ENCODE assay signal across 19 cellular contexts in genomic region chrX:67614414-67614813, GRCh38.
A peak's percentile ranks its signal among the peaks of the same experiment; 100 is the strongest.
DNase-seq lines count a peak whose midpoint lies in the region; ATAC-seq, FAIRE-seq and TF ChIP-seq lines count a peak whose summit lies in the region.
"Had no signal": no experiment of that assay in that cellular context is flagged by ENCODE, and none has a peak within 500 bp of the region (broad histone marks: within the 10 kb centered on the region; RNA-seq: fewer than 3 reads in every experiment).

No MANE protein-coding gene starts in this region.

- POLR2A ChIA-PET in A549 (lab: Yijun Ruan, JAX): no interaction called here

- H3K4me1 Mint-ChIP-seq in HFFc6 (ENCODE audit: low read depth): peaks cover 61% of the 10 kb centered on the region
- H3K4me1 Mint-ChIP-seq in progenitor cell of endocrine pancreas (ENCODE audit: low read depth): no peaks in the 10 kb centered on the region
- H3K4me1 Mint-ChIP-seq: CD8-positive, alpha-beta memory T cell; IgD-negative memory B cell; memory B cell; nephron had no signal

- TF ChIP-seq POLR2A in A549 (IDR thresholded peaks at IDR 0.05; ENCODE audit: low read length): no peak

- no peak overlapping the region for H3K4me3 ChIP-seq in A549
- H3K4me3 ChIP-seq in bronchial epithelial cell (ENCODE audit: low read depth, low read length): no peak overlapping the region
- no peak overlapping the region for H3K4me3 ChIP-seq in fibroblast of villous mesenchyme (ENCODE audit: low read depth, low read length)
- H3K4me3 ChIP-seq: heart right ventricle, SK-N-MC had no signal

- H3K36me3 ChIP-seq in bronchial epithelial cell (ENCODE audit: control insufficient read depth, insufficient read depth, low read length): no peaks in the 10 kb centered on the region
- H3K36me3 ChIP-seq: heart right ventricle had no signal

- H3K27me3 ChIP-seq in bronchial epithelial cell (ENCODE audit: control insufficient read depth, insufficient read depth, low read length): no peaks in the 10 kb centered on the region
- H3K27me3 ChIP-seq: heart right ventricle had no signal

- peak overlapping the region in 1 of 2 experiments; percentile 64; a peak in 4 of 6 replicates for H3K27ac ChIP-seq in A549
- H3K27ac ChIP-seq: heart right ventricle, SK-N-MC had no signal

- peak overlapping the region; percentile 54; the same call in 2 of the 3 replicates for H3K4me2 ChIP-seq in A549

- H3K27ac Mint-ChIP-seq in HFFc6: peak overlapping the region; percentile 92
- no peak overlapping the region for H3K27ac Mint-ChIP-seq in progenitor cell of endocrine pancreas
- H3K27ac Mint-ChIP-seq: CD8-positive, alpha-beta memory T cell; IgD-negative memory B cell; memory B cell; nephron had no signal

- H3K36me3 Mint-ChIP-seq in HFFc6 (ENCODE audit: low read depth) (peaks cover 5% of the 10 kb centered on the region), progenitor cell of endocrine pancreas (ENCODE audit: insufficient read depth) (no peaks in the 10 kb centered on the region)
- H3K36me3 Mint-ChIP-seq: CD8-positive, alpha-beta memory T cell; IgD-negative memory B cell; memory B cell had no signal

- peaks cover 5% of the 10 kb centered on the region; the same call in 1 of the 3 replicates for H3K9me3 ChIP-seq in A549

- no peaks in the 10 kb centered on the region; the same call in none of the 2 replicates for H3K27me3 Mint-ChIP-seq in HFFc6 (ENCODE audit: insufficient read depth)
- no peaks in the 10 kb centered on the region for H3K27me3 Mint-ChIP-seq in progenitor cell of endocrine pancreas
- H3K27me3 Mint-ChIP-seq: IgD-negative memory B cell, memory B cell had no signal

- no peak for TF ChIP-seq EP300 in A549 (IDR thresholded peaks at IDR 0.05)

- peaks cover 32% of the 10 kb centered on the region for H3K4me1 ChIP-seq in A549
- H3K4me1 ChIP-seq: heart right ventricle had no signal

- TF ChIP-seq RAD21 in A549 (conservative IDR thresholded peaks at IDR 0.05 in 1 of 2, IDR thresholded peaks at IDR 0.05 in 1 of 2): no peak

- FAIRE-seq in A549 (lab: Jason Lieb, UNC) (peak; percentile 92), bronchial epithelial cell (lab: Jason Lieb, UNC) (no peak)

- H3K9me3 Mint-ChIP-seq in HFFc6: peaks cover 5% of the 10 kb centered on the region
- peaks cover 44% of the 10 kb centered on the region for H3K9me3 Mint-ChIP-seq in progenitor cell of endocrine pancreas (ENCODE audit: low read depth)

- ATAC-seq in A549: peak; percentile 50 to 81; a peak in 4 of 6 replicates
- ATAC-seq in HG02642 (IDR thresholded peaks at IDR 0.05; ENCODE audit: poor library complexity, unreplicated experiment): no peak
- no peak for ATAC-seq in activated CD4-positive, CD25-positive, alpha-beta regulatory T cell treated with anti-CD3 and anti-CD28 coated beads, Interleukin-2, amount 50 U/mL, for 24 hours
- ATAC-seq: heart right ventricle had no signal

- CTCF ChIA-PET in A549 (lab: Yijun Ruan, JAX): no interaction called here

- peak in 1 of 2 experiments; percentile 82 for DNase-seq in A549 (ENCODE audit: low read depth in 1 of 2, low spot score in 1 of 2)
- peak; percentile 80 for DNase-seq in HFFc6
- DNase-seq in bronchial epithelial cell (ENCODE audit: low read depth): peak; percentile 73
- peak; percentile 64 for DNase-seq in fibroblast of villous mesenchyme (ENCODE audit: low read depth)
- DNase-seq in middle frontal gyrus (ENCODE audit: extremely low spot score, low spot score): no peak
- no peak for DNase-seq in progenitor cell of endocrine pancreas (ENCODE audit: low spot score, unreplicated experiment)
- DNase-seq: ACHN; activated CD4-positive, alpha-beta T cell treated with anti-CD3 and anti-CD28 coated beads for 4 hours; activated CD8-positive, alpha-beta memory T cell treated with anti-CD3 and anti-CD28 coated beads, Interleukin-2, amount 50 U/mL, for 4 hours; activated effector memory CD4-positive, alpha-beta T cell treated with anti-CD3 and anti-CD28 coated beads, Interleukin-2, amount 50 U/mL, for 16 hours; CD8-positive, alpha-beta memory T cell; heart right ventricle; T1000 had no signal

- no peak overlapping the region for H3K4me3 Mint-ChIP-seq in HFFc6
- H3K4me3 Mint-ChIP-seq in progenitor cell of endocrine pancreas (ENCODE audit: low read depth): no peak overlapping the region
- H3K4me3 Mint-ChIP-seq: CD8-positive, alpha-beta memory T cell; IgD-negative memory B cell; memory B cell; nephron had no signal

- 0% methylated on average over 1 of the region's 1 CpG for WGBS in A549 (ENCODE audit: missing lambda C conversion rate)

- TF ChIP-seq CTCF in A549 (IDR thresholded peaks at IDR 0.05) (no peak), HFFc6 (IDR thresholded peaks at IDR 0.05) (no peak), bronchial epithelial cell (IDR thresholded peaks at IDR 0.05; ENCODE audit: insufficient read depth, low read length, severe bottlenecking) (no peak), fibroblast of villous mesenchyme (IDR thresholded peaks at IDR 0.05; ENCODE audit: insufficient read depth, low read depth, low read length) (no peak), progenitor cell of endocrine pancreas (IDR thresholded peaks at IDR 0.05; ENCODE audit: unreplicated experiment) (no peak)

TF ChIP-seq in A549, 52 proteins besides CTCF, POLR2A, EP300 and RAD21:
- TF ChIP-seq MAFK (IDR thresholded peaks at IDR 0.05; ENCODE audit: partially characterized antibody): peak; percentile 89
- TF ChIP-seq KDM5A (IDR thresholded peaks at IDR 0.05): no peak
- no peak for TF ChIP-seq RNF2 (IDR thresholded peaks at IDR 0.05; ENCODE audit: borderline replicate concordance, low read depth)
- TF ChIP-seq HEYL (CRISPR knock-in tag; IDR thresholded peaks at IDR 0.05): no peak
- peak in 1 of 2 experiments; percentile 29; a peak in 1 of 5 replicates for TF ChIP-seq JUN (IDR thresholded peaks at IDR 0.05)
- no peak for TF ChIP-seq MYC (IDR thresholded peaks at IDR 0.05; ENCODE audit: borderline replicate concordance, low read length)
- TF ChIP-seq RCOR1 (IDR thresholded peaks at IDR 0.05; ENCODE audit: low read depth, low read length): no peak
- TF ChIP-seq, protein P1, sequence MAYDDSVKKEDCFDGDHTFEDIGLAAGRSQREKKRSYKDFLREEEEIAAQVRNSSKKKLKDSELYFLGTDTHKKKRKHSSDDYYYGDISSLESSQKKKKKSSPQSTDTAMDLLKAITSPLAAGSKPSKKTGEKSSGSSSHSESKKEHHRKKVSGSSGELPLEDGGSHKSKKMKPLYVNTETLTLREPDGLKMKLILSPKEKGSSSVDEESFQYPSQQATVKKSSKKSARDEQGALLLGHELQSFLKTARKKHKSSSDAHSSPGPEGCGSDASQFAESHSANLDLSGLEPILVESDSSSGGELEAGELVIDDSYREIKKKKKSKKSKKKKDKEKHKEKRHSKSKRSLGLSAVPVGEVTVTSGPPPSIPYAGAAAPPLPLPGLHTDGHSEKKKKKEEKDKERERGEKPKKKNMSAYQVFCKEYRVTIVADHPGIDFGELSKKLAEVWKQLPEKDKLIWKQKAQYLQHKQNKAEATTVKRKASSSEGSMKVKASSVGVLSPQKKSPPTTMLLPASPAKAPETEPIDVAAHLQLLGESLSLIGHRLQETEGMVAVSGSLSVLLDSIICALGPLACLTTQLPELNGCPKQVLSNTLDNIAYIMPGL (CRISPR knock-in tag; IDR thresholded peaks at IDR 0.05; ENCODE audit: borderline replicate concordance): no peak
- TF ChIP-seq ESRRA (IDR thresholded peaks at IDR 0.05; ENCODE audit: borderline replicate concordance, low read length): no peak
- TF ChIP-seq CHD4 (IDR thresholded peaks at IDR 0.05; ENCODE audit: borderline replicate concordance): no peak
- peak; percentile 64 for TF ChIP-seq NFE2L2 (conservative IDR thresholded peaks at IDR 0.05; ENCODE audit: low read length)
- no peak for TF ChIP-seq EHMT2 (IDR thresholded peaks at IDR 0.05; ENCODE audit: low read depth)
- TF ChIP-seq FOXS1 (CRISPR knock-in tag; IDR thresholded peaks at IDR 0.05): peak; percentile 29; the same call in 1 of the 2 replicates
- TF ChIP-seq CEBPB (IDR thresholded peaks at IDR 0.05): peak in 1 of 2 experiments; percentile 67; a peak in 1 of 4 replicates
- peak; percentile 48 for TF ChIP-seq FOSL2 (IDR thresholded peaks at IDR 0.05)
- peak; percentile 96 for TF ChIP-seq FOSL2 (CRISPR knock-in tag; IDR thresholded peaks at IDR 0.05)
- peak; percentile 62; the same call in 1 of the 2 replicates for TF ChIP-seq JUNB (IDR thresholded peaks at IDR 0.05)
- TF ChIP-seq GATA3 (IDR thresholded peaks at IDR 0.05; ENCODE audit: borderline replicate concordance): peak; percentile 33; the same call in 1 of the 2 replicates
- TF ChIP-seq TFCP2L1 (CRISPR knock-in tag; IDR thresholded peaks at IDR 0.05): no peak
- TF ChIP-seq CHD2 (IDR thresholded peaks at IDR 0.05; ENCODE audit: low read length, partially characterized antibody): no peak
- TF ChIP-seq EHF (CRISPR knock-in tag; IDR thresholded peaks at IDR 0.05): no peak
- TF ChIP-seq KDM1A (IDR thresholded peaks at IDR 0.05; ENCODE audit: low read depth): no peak
- TF ChIP-seq HOXB5 (CRISPR knock-in tag; IDR thresholded peaks at IDR 0.05): no peak
- no peak for TF ChIP-seq TP53 (CRISPR knock-in tag; IDR thresholded peaks at IDR 0.05)
- no peak for TF ChIP-seq PHF8 (IDR thresholded peaks at IDR 0.05; ENCODE audit: borderline replicate concordance, low read depth)

Comparison
In these comparisons a context has a peak if more than half of its experiments do, and no peak if none do; other contexts are left out.
1. ATAC-seq: peak in A549 (2 of 2); none in HG02642 (single experiment) and activated CD4-positive, CD25-positive, alpha-beta regulatory T cell treated with anti-CD3 and anti-CD28 coated beads, Interleukin-2, amount 50 U/mL, for 24 hours (0 of 2).
2. DNase-seq: peak in HFFc6 (single experiment), bronchial epithelial cell (single experiment) and fibroblast of villous mesenchyme (single experiment); none in middle frontal gyrus (single experiment) and progenitor cell of endocrine pancreas (single experiment).